Comparison of ENCODE assay signal across 3 cellular contexts in genomic region chr5:68960961-68961360, GRCh38.
TF ChIP-seq lines count a peak whose summit lies in the region.

No MANE protein-coding gene starts in this region.

TF ChIP-seq in GM23338, 12 proteins besides CTCF, POLR2A, EP300 and RAD21 (continued from another document and continues in another):
- TF ChIP-seq EZH2phosphoT487 (IDR thresholded peaks at IDR 0.05; ENCODE audit: unreplicated experiment) (no peak), STAT1 (IDR thresholded peaks at IDR 0.05; ENCODE audit: unreplicated experiment) (no peak), ZNF462 (CRISPR knock-in tag; IDR thresholded peaks at IDR 0.05) (no peak), ETS1 (IDR thresholded peaks at IDR 0.05) (no peak), ZNF331 (CRISPR knock-in tag; IDR thresholded peaks at IDR 0.05; ENCODE audit: low read depth) (no peak)

TF ChIP-seq in HEK293, 187 proteins besides CTCF, POLR2A, EP300 and RAD21:
- peak; percentile 58 for TF ChIP-seq SCRT2 (tag by site-specific recombination; IDR thresholded peaks at IDR 0.05)
- TF ChIP-seq, protein P1, sequence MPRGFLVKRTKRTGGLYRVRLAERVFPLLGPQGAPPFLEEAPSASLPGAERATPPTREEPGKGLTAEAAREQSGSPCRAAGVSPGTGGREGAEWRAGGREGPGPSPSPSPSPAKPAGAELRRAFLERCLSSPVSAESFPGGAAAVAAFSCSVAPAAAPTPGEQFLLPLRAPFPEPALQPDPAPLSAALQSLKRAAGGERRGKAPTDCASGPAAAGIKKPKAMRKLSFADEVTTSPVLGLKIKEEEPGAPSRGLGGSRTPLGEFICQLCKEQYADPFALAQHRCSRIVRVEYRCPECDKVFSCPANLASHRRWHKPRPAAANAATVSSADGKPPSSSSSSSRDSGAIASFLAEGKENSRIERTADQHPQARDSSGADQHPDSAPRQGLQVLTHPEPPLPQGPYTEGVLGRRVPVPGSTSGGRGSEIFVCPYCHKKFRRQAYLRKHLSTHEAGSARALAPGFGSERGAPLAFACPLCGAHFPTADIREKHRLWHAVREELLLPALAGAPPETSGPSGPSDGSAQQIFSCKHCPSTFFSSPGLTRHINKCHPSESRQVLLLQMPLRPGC (tag by site-specific recombination; IDR thresholded peaks at IDR 0.05): no peak

TF ChIP-seq in H1, 55 proteins besides CTCF, POLR2A, EP300 and RAD21:
- TF ChIP-seq SIN3A (conservative IDR thresholded peaks at IDR 0.05 in 1 of 2, IDR thresholded peaks at IDR 0.05 in 1 of 2; ENCODE audit: low read depth in 1 of 2, low read length in 2 of 2) (no peak), PHF8 (conservative IDR thresholded peaks at IDR 0.05; ENCODE audit: low read depth, low read length) (no peak), FOSL1 (IDR thresholded peaks at IDR 0.05; ENCODE audit: insufficient read depth, low read depth, low read length) (no peak), ZNF274 (IDR thresholded peaks at IDR 0.05; ENCODE audit: borderline replicate concordance, extremely low read depth, low read length) (no peak), HDAC2 (IDR thresholded peaks at IDR 0.05; ENCODE audit: borderline replicate concordance in 1 of 2, low read depth in 2 of 2, low read length in 2 of 2) (no peak), EZH2 (IDR thresholded peaks at IDR 0.05; ENCODE audit: low read depth, low read length, severe bottlenecking) (no peak)
